1 cellular context compared by ENCODE assay signal in the genomic region with DNA sequence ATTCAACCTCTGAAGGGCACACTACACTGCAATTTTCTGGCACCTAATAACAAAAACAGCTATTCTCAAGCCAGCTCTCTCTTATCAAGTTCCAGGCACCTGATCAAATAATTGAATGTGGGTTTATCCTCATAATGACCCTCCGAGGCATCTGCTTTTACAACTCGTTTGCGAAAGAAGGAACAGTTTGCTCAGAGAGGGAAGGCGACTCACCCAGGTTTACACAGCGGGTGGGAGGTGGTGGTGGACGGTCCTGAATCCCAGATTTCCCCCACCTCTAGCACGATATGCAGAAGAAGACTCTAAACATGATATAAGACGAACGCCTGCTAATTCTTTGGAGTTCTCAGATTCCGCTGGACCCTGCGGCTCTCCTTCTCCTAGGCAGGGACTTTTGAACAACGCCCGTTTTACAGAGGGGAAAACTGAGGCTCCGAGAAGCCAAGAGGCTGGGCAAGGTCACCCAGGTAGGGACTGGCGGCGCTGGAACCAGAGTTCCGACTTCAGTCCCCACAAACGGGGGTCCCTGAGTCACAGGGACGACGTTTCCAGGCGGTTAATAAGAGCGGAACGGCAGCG.
TF ChIP-seq lines count a peak whose summit lies in the region.

No MANE protein-coding gene starts in this region.

TF ChIP-seq in IMR-90, 13 proteins besides CTCF, POLR2A, EP300 and RAD21:
- TF ChIP-seq SMC3 (IDR thresholded peaks at IDR 0.05; ENCODE audit: low read depth, low read length) = no peak
- no peak for TF ChIP-seq MAFK (IDR thresholded peaks at IDR 0.05; ENCODE audit: low read depth, low read length)
- no peak for TF ChIP-seq MXI1 (IDR thresholded peaks at IDR 0.05; ENCODE audit: borderline replicate concordance, low read depth, low read length)
- no peak for TF ChIP-seq MAZ (IDR thresholded peaks at IDR 0.05; ENCODE audit: borderline replicate concordance, low read depth, low read length)
- TF ChIP-seq CEBPB (IDR thresholded peaks at IDR 0.05; ENCODE audit: low read depth, low read length) = no peak
- TF ChIP-seq CHD1 (IDR thresholded peaks at IDR 0.05; ENCODE audit: low read depth, low read length) = no peak
- TF ChIP-seq BHLHE40 (IDR thresholded peaks at IDR 0.05; ENCODE audit: low read depth, low read length) = no peak
- TF ChIP-seq RCOR1 (IDR thresholded peaks at IDR 0.05; ENCODE audit: insufficient replicate concordance, low read length) = no peak
- TF ChIP-seq, protein P1, sequence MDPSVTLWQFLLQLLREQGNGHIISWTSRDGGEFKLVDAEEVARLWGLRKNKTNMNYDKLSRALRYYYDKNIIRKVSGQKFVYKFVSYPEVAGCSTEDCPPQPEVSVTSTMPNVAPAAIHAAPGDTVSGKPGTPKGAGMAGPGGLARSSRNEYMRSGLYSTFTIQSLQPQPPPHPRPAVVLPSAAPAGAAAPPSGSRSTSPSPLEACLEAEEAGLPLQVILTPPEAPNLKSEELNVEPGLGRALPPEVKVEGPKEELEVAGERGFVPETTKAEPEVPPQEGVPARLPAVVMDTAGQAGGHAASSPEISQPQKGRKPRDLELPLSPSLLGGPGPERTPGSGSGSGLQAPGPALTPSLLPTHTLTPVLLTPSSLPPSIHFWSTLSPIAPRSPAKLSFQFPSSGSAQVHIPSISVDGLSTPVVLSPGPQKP (IDR thresholded peaks at IDR 0.05; ENCODE audit: borderline replicate concordance, low read depth, low read length) = no peak
- TF ChIP-seq NFE2L2 (IDR thresholded peaks at IDR 0.05; ENCODE audit: low read depth, low read length) = no peak
- TF ChIP-seq RFX5 (IDR thresholded peaks at IDR 0.05; ENCODE audit: low read depth, low read length) = no peak
- TF ChIP-seq, protein P2, sequence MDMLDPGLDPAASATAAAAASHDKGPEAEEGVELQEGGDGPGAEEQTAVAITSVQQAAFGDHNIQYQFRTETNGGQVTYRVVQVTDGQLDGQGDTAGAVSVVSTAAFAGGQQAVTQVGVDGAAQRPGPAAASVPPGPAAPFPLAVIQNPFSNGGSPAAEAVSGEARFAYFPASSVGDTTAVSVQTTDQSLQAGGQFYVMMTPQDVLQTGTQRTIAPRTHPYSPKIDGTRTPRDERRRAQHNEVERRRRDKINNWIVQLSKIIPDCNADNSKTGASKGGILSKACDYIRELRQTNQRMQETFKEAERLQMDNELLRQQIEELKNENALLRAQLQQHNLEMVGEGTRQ (IDR thresholded peaks at IDR 0.05; ENCODE audit: low read depth, low read length) = no peak
TF ChIP-seq in IMR-90: peak in this region for 0.
